ENCODE assay signal across 8 cellular contexts in the genomic region with DNA sequence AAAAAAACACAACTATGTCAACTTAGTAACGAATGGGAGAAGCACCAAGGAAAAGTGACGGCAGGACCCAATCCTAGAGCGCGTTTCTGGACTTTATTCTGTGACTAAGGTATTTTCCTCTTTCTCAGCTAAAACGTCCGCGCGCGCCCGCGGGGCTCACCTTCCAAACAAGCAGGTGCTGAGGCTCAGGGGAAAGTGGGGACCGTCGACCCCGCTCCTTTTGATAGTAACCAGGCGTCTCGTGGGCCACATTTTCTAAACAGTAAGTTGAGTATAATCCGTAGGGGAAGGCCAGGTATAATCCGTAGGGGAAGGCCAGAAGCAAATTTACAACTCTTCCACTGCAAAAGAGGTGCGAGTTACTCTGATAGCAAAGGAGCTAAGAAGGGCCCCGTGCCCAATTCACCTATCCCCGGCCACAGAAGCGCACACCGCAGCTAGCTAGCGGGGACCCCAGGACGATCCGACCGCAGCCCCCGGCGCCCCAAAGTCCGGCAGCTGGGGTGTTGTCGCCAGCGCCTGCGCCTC. TPM values are rescaled to one million over a fixed set of nuclear protein-coding genes. Genes with fewer than 3 reads are reported as not detected.
A peak's percentile ranks its signal among the peaks of the same experiment; 100 is the strongest.
DNase-seq lines count a peak whose midpoint lies in the region; FAIRE-seq and TF ChIP-seq lines count a peak whose summit lies in the region.

No MANE protein-coding gene starts in this region.

- H3K36me3 ChIP-seq in OCI-LY3 (replicated peaks; ENCODE audit: low read depth, low read length) (peaks cover 45% of the 10 kb centered on the region), colonic mucosa (no peaks in the 10 kb centered on the region), muscle layer of duodenum (ENCODE audit: control insufficient read depth in 1 of 2, insufficient read depth in 2 of 2, low read length in 2 of 2) (no peaks in the 10 kb centered on the region)

- no peak overlapping the region for H2AFZ ChIP-seq in OCI-LY3 (ENCODE audit: low read depth, low read length)

- H3K4me3 ChIP-seq in GM12865 (ENCODE audit: low read depth, low read length) (peak overlapping the region; percentile 98), OCI-LY3 (ENCODE audit: low read length) (peak overlapping the region; percentile 98), colonic mucosa (peak overlapping the region; percentile 88), muscle layer of duodenum (ENCODE audit: low read depth in 1 of 2, low read length in 2 of 2) (peak overlapping the region; percentile 52 to 93)

- intact Hi-C loops in colonic mucosa (cut with DNase I), result no loop called here

- H3K9me3 ChIP-seq in OCI-LY3 (ENCODE audit: insufficient read depth, low read length) (no peaks in the 10 kb centered on the region), colonic mucosa (no peaks in the 10 kb centered on the region), muscle layer of duodenum (ENCODE audit: control insufficient read depth in 1 of 2, low read length in 2 of 2) (no peaks in the 10 kb centered on the region)

- no peaks in the 10 kb centered on the region for H3K27me3 ChIP-seq in OCI-LY3 (ENCODE audit: low read depth, low read length)
- no peaks in the 10 kb centered on the region for H3K27me3 ChIP-seq in colonic mucosa
- H3K27me3 ChIP-seq in muscle layer of duodenum (ENCODE audit: low read depth, low read length), result peaks cover 24% of the 10 kb centered on the region

- no peak for TF ChIP-seq CTCF in GM12865 (IDR thresholded peaks at IDR 0.05; ENCODE audit: insufficient read depth, low read depth, low read length, missing control alignments)
- TF ChIP-seq CTCF in OCI-LY3 (IDR thresholded peaks at IDR 0.05; ENCODE audit: low read depth, low read length), result no peak
- TF ChIP-seq CTCF in colonic mucosa (IDR thresholded peaks at IDR 0.05), result no peak
- no peak for TF ChIP-seq CTCF in D721Med (IDR thresholded peaks at IDR 0.05; ENCODE audit: insufficient read depth, missing control alignments)

- H3K9ac ChIP-seq in OCI-LY3 (ENCODE audit: low read length), result peak overlapping the region; percentile 95
- peak overlapping the region; percentile 62 to 69 for H3K9ac ChIP-seq in colonic mucosa (ENCODE audit: low read depth in 2 of 2, low read length in 2 of 2)

- peak overlapping the region; percentile 98 for H3K4me2 ChIP-seq in OCI-LY3 (ENCODE audit: low read length)

- H3K4me1 ChIP-seq in OCI-LY3 (ENCODE audit: low read length), result peaks cover 27% of the 10 kb centered on the region
- H3K4me1 ChIP-seq in colonic mucosa, result no peaks in the 10 kb centered on the region
- peaks cover 0 to 15% of the 10 kb centered on the region in 2 donors for H3K4me1 ChIP-seq in muscle layer of duodenum (ENCODE audit: control insufficient read depth in 1 of 2, insufficient read depth in 2 of 2, low read length in 2 of 2)

- H4K20me1 ChIP-seq in OCI-LY3 (ENCODE audit: insufficient read depth, low read length), result peaks cover 33% of the 10 kb centered on the region

- peak; percentile 28 for DNase-seq in GM12865 (ENCODE audit: low read depth)
- peak; percentile 65 for DNase-seq in colonic mucosa
- DNase-seq in NCI-H2196 (lab: John Stamatoyannopoulos, UW; ENCODE audit: unreplicated experiment), result no peak
- no peak for DNase-seq in D721Med (ENCODE audit: insufficient read length, low spot score)
- no peak for DNase-seq in 8988T
- DNase-seq in dedifferentiated amniotic fluid mesenchymal stem cell (ENCODE audit: extremely low spot score), result no peak

- H3K27ac ChIP-seq in OCI-LY3 (ENCODE audit: low read length), result peak overlapping the region; percentile 75
- H3K27ac ChIP-seq in colonic mucosa, result peak overlapping the region; percentile 9
- no peak overlapping the region for H3K27ac ChIP-seq in muscle layer of duodenum (ENCODE audit: low read length)

- FAIRE-seq in D721Med (lab: Jason Lieb, UNC), result no peak

- peaks cover 54% of the 10 kb centered on the region for H3K79me2 ChIP-seq in OCI-LY3 (ENCODE audit: low read length)

RNA-seq across cellular contexts. Expression of gene MKI67, which starts 0.7 kb away (rescaled TPM):
- 100 to 1,000 TPM in 1 of 2 donors, 10 to 100 TPM in 1; 40.2 to 148 TPM for total RNA-seq in colonic mucosa

Comparison
In these comparisons a context has a peak if more than half of its experiments do, and no peak if none do; other contexts are left out.
1. DNase-seq: peak in GM12865 (single experiment) and colonic mucosa (single experiment); none in NCI-H2196 (single experiment), D721Med (single experiment), 8988T (single experiment) and dedifferentiated amniotic fluid mesenchymal stem cell (single experiment).
2. Peak in every context shown above with its lines, with median percentiles within 50 percentile points of each other: H3K4me3 ChIP-seq.